ENCODE assay signal across 20 cellular contexts in the genomic region with DNA sequence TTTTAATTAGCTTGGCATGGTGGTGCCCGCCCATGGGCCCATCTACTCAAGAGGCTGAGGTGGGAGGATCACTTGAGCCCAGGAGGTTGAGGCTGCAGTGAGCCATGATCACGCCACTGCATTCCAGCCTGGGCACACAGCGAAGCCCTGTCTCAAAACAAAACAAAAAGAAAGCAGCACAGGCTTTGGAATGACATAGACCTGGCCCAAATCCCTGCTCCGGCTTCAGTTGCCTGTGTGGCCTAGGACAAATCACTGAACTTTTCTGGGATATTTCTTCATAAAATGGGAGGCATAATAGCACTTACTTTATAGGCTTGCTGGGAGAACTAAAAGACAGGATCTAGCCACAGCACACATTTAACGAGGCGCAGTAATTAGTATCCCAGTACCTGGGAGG. TPM values are rescaled to one million over a fixed set of nuclear protein-coding genes. Genes with fewer than 3 reads are reported as not detected.
A peak's percentile ranks its signal among the peaks of the same experiment; 100 is the strongest.
DNase-seq lines count a peak whose midpoint lies in the region; ATAC-seq and TF ChIP-seq lines count a peak whose summit lies in the region.
"Had no signal": no experiment of that assay in that cellular context is flagged by ENCODE, and none has a peak within 500 bp of the region (broad histone marks: within the 10 kb centered on the region; RNA-seq: fewer than 3 reads in every experiment).

No MANE protein-coding gene starts in this region.

- intact Hi-C loops in breast epithelium (cut with DNase I; ENCODE audit: low total_unique reads): no loop called here
- intact Hi-C loops in MCF 10A (cut with micrococcal nuclease): loop anchor here (1.0 kb wide), 1 partner anchor 30 kb away; no protein-coding TSS in a partner anchor

- H3K27me3 Mint-ChIP-seq in MCF 10A (ENCODE audit: insufficient read depth, unreplicated experiment): no peaks in the 10 kb centered on the region
- H3K27me3 Mint-ChIP-seq in mesothelial cell of epicardium (ENCODE audit: low read depth): peaks cover 28% of the 10 kb centered on the region
- H3K27me3 Mint-ChIP-seq in type B pancreatic cell: peaks cover 66% of the 10 kb centered on the region

- BruUV-seq in MCF 10A (replicated peaks; lab: Mats Ljungman, UMichigan): no TSS peak

- no peaks in the 10 kb centered on the region for H3K9me3 Mint-ChIP-seq in MCF 10A (ENCODE audit: unreplicated experiment)
- H3K9me3 Mint-ChIP-seq in mesothelial cell of epicardium: no peaks in the 10 kb centered on the region
- H3K9me3 Mint-ChIP-seq in type B pancreatic cell: no peaks in the 10 kb centered on the region
- H3K9me3 Mint-ChIP-seq: CD4-positive, alpha-beta T cell; stimulated activated memory B cell treated with anti-CD40 and anti-IgM and Interleukin-4, amounts not matched to agents 10 μg/mL and 1 μg/mL and 100 μg/mL, for 72 hours; T-cell had no signal

- H3K27me3 ChIP-seq in breast epithelium: peaks cover 0 to 12% of the 10 kb centered on the region in 2 donors

- no peak overlapping the region for H3K4me3 Mint-ChIP-seq in MCF 10A (ENCODE audit: unreplicated experiment)
- no peak overlapping the region for H3K4me3 Mint-ChIP-seq in mesothelial cell of epicardium
- H3K4me3 Mint-ChIP-seq in type B pancreatic cell: peak overlapping the region; percentile 68
- H3K4me3 Mint-ChIP-seq: CD4-positive, alpha-beta T cell; stimulated activated memory B cell treated with anti-CD40 and anti-IgM and Interleukin-4, amounts not matched to agents 10 μg/mL and 1 μg/mL and 100 μg/mL, for 72 hours; T-cell had no signal

- H3K9me3 ChIP-seq in breast epithelium: no peaks in the 10 kb centered on the region
- H3K9me3 ChIP-seq: neutrophil had no signal

- H3K4me1 ChIP-seq in breast epithelium: peaks cover 0 to 6% of the 10 kb centered on the region in 2 donors

- no peak for TF ChIP-seq CTCF in breast epithelium (IDR thresholded peaks at IDR 0.05)
- no peak for TF ChIP-seq CTCF in MCF 10A (IDR thresholded peaks at IDR 0.05; ENCODE audit: unreplicated experiment)
- no peak for TF ChIP-seq CTCF in coronary artery (IDR thresholded peaks at IDR 0.05)
- TF ChIP-seq CTCF in mesothelial cell of epicardium (IDR thresholded peaks at IDR 0.05; ENCODE audit: unreplicated experiment): no peak
- TF ChIP-seq CTCF in type B pancreatic cell (conservative IDR thresholded peaks at IDR 0.05): no peak

- H3K27ac ChIP-seq in breast epithelium (peak overlapping the region; percentile 78 to 97), coronary artery (peak overlapping the region; percentile 84 to 98)
- H3K27ac ChIP-seq: KMS-11, neutrophil, WERI-Rb-1 had no signal

- CTCF ChIA-PET in MCF 10A (lab: Yijun Ruan, JAX): interaction anchor here (0.6 to 17.6 kb wide), 8 partner anchors 14 to 214 kb away, joined by 3 to 363 read pairs (median 4); a partner anchor contains a TSS

- ATAC-seq in HG03196 (IDR thresholded peaks at IDR 0.05; ENCODE audit: unreplicated experiment): no peak
- ATAC-seq: stimulated activated memory B cell treated with anti-CD40 and anti-IgM and Interleukin-4, amounts not matched to agents 10 μg/mL and 1 μg/mL and 100 μg/mL, for 72 hours; T-cell had no signal

- no peak for TF ChIP-seq POLR2A in breast epithelium (IDR thresholded peaks at IDR 0.05)

- POLR2A ChIA-PET in MCF 10A (lab: Yijun Ruan, JAX): no interaction called here

- no peak overlapping the region for H3K27ac Mint-ChIP-seq in MCF 10A (ENCODE audit: low read depth, unreplicated experiment)
- peak overlapping the region; percentile 34 for H3K27ac Mint-ChIP-seq in mesothelial cell of epicardium
- peak overlapping the region; percentile 60 for H3K27ac Mint-ChIP-seq in type B pancreatic cell
- H3K27ac Mint-ChIP-seq: CD4-positive, alpha-beta T cell; stimulated activated memory B cell treated with anti-CD40 and anti-IgM and Interleukin-4, amounts not matched to agents 10 μg/mL and 1 μg/mL and 100 μg/mL, for 72 hours; T-cell had no signal

- no peaks in the 10 kb centered on the region for H3K36me3 Mint-ChIP-seq in MCF 10A (ENCODE audit: insufficient read depth, unreplicated experiment)
- no peaks in the 10 kb centered on the region for H3K36me3 Mint-ChIP-seq in mesothelial cell of epicardium
- H3K36me3 Mint-ChIP-seq in type B pancreatic cell: no peaks in the 10 kb centered on the region
- H3K36me3 Mint-ChIP-seq: stimulated activated memory B cell treated with anti-CD40 and anti-IgM and Interleukin-4, amounts not matched to agents 10 μg/mL and 1 μg/mL and 100 μg/mL, for 72 hours; T-cell had no signal

- DNase-seq in breast epithelium (ENCODE audit: low spot score in 2 of 2): no peak
- no peak for DNase-seq in MCF 10A (ENCODE audit: unreplicated experiment)
- no peak for DNase-seq in coronary artery (ENCODE audit: low spot score)
- no peak for DNase-seq in mesothelial cell of epicardium (ENCODE audit: low spot score in 2 of 2, unreplicated experiment in 2 of 2)
- no peak for DNase-seq in type B pancreatic cell (ENCODE audit: extremely low spot score, unreplicated experiment)
- DNase-seq in activated CD4-positive, alpha-beta T cell treated with anti-CD3 and anti-CD28 coated beads, Interleukin-2, amount 50 U/mL, for 4 hours: no peak
- DNase-seq in AML-193 (lab: John Stamatoyannopoulos, UW): no peak
- DNase-seq: activated CD8-positive, alpha-beta memory T cell treated with anti-CD3 and anti-CD28 coated beads for 24 hours; activated effector memory CD4-positive, alpha-beta T cell treated with anti-CD3 and anti-CD28 coated beads, Interleukin-2, amount 50 U/mL, for 16 hours; anterior cingulate cortex; CD4-positive, alpha-beta T cell; NCI-H1417; T-cell; WERI-Rb-1 had no signal

- H3K4me1 Mint-ChIP-seq in MCF 10A (ENCODE audit: insufficient read depth, unreplicated experiment): peaks cover 41% of the 10 kb centered on the region
- H3K4me1 Mint-ChIP-seq in mesothelial cell of epicardium: peaks cover 50% of the 10 kb centered on the region
- H3K4me1 Mint-ChIP-seq in type B pancreatic cell (ENCODE audit: unreplicated experiment): peaks cover 31% of the 10 kb centered on the region

- H3K4me3 ChIP-seq in breast epithelium: peak overlapping the region in 2 of 3 donors; percentile 40 to 48
- peak overlapping the region; percentile 81 for H3K4me3 ChIP-seq in coronary artery

- no peaks in the 10 kb centered on the region for H3K36me3 ChIP-seq in breast epithelium
- H3K36me3 ChIP-seq: neutrophil, WERI-Rb-1 had no signal

RNA-seq across cellular contexts. Expression of a gene that starts 2.4 kb away (rescaled TPM):
- total RNA-seq in breast epithelium: 10 to 100 TPM in 1 of 3 donors, 1 to 10 TPM in 2; 4.0 to 15.1 (median 6.2) TPM
- 6.5 and 8.8 TPM in 2 replicates for total RNA-seq in MCF 10A (2022)
- total RNA-seq in mesothelial cell of epicardium: 13.8 to 16.1 TPM (median 15.7 TPM) in 3 replicates
- 0.14 and 11.7 TPM in 2 replicates for total RNA-seq in type B pancreatic cell (ENCODE audit: low replicate concordance)

RNA-seq across cellular contexts. Expression of a gene that starts 24.5 kb away (rescaled TPM):
- total RNA-seq in breast epithelium (not detected), MCF 10A (2022) (not detected in 2 replicates), mesothelial cell of epicardium (0.11 to 0.34 TPM (median 0.13 TPM) in 3 replicates), type B pancreatic cell (ENCODE audit: low replicate concordance) (0.58 TPM in 1 of 2 replicates, not detected in the other)
- total RNA-seq: CD4-positive, alpha-beta T cell; Daoy; T-cell had no signal

RNA-seq across cellular contexts. Expression of a gene that starts 35.3 kb away (rescaled TPM):
- 1 to 10 TPM in 1 of 3 donors, under 1 TPM in 2; 0.16 to 4.9 (median 0.73) TPM for total RNA-seq in breast epithelium
- total RNA-seq in MCF 10A (2022): 0.15 and 0.33 TPM in 2 replicates
- total RNA-seq in mesothelial cell of epicardium: 1.2 to 1.3 TPM (median 1.3 TPM) in 3 replicates
- 0.12 and 6.6 TPM in 2 replicates for total RNA-seq in type B pancreatic cell (ENCODE audit: low replicate concordance)
- total RNA-seq: dermis microvascular lymphatic vessel endothelial cell had no signal

RNA-seq across cellular contexts. Expression of a gene that starts 37.0 kb away (rescaled TPM):
- total RNA-seq in breast epithelium (under 1 TPM in 2 of 3 donors, not detected in 1; 0.15 to 0.33 TPM), MCF 10A (2022) (not detected in 2 replicates), mesothelial cell of epicardium (0.45 to 0.66 TPM (median 0.51 TPM) in 3 replicates), type B pancreatic cell (ENCODE audit: low replicate concordance) (1.7 TPM in 1 of 2 replicates, not detected in the other)
- total RNA-seq: CD4-positive, alpha-beta T cell; Daoy; dermis microvascular lymphatic vessel endothelial cell had no signal
